In the genomic region with DNA sequence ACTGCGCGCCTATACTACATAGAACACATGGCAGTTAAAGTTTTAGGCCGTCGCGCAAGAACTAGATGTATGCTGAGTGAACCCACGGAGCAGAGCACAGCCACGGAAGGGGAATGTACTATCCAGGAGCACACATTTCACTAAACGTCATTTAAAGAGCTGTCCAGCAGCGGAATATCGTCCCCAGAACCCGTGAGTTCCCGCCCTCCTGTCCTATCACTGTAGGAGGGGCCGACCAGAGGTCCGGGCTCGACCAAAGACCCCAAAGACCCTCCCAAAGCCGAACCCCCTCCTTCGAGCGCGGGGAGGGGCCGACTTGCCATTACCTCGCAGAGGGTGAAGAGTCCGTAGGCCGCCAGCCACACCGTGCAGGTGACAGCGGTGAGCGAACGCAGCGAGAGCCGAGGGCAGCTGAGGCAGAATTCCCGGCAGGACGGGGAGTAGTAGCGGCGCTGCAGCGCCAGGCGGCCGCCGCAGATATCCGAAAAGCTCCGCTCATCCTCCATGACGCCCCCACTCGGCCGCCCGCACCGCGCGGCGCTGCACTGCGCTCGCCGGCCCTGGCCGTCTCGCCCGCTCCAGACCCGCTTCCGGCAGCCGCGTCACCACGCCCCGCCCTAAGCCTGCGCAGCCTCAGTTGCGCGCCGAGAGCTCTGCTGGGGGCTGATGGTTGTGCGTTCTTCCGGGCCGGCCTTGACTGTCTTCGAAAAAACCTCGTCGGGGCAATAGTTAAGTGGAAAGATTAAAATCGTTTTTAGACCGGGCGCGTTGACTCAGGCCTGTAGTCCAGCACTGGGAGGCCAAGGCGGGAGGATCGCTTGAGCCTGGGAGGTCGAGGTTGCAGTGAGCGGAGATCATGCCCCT, we compare ENCODE assay signal across 1 cellular context.
TF ChIP-seq lines count a peak whose summit lies in the region.

A gene with protein sequence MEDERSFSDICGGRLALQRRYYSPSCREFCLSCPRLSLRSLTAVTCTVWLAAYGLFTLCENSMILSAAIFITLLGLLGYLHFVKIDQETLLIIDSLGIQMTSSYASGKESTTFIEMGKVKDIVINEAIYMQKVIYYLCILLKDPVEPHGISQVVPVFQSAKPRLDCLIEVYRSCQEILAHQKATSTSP (minus strand): TSS at position 571 of the 864 bp plus-strand sequence. CDS start 65 bp downstream, at position 506.

TF ChIP-seq in HepG2, 621 proteins besides CTCF, POLR2A, EP300 and RAD21 (continues in another document):
- TF ChIP-seq, protein P1, sequence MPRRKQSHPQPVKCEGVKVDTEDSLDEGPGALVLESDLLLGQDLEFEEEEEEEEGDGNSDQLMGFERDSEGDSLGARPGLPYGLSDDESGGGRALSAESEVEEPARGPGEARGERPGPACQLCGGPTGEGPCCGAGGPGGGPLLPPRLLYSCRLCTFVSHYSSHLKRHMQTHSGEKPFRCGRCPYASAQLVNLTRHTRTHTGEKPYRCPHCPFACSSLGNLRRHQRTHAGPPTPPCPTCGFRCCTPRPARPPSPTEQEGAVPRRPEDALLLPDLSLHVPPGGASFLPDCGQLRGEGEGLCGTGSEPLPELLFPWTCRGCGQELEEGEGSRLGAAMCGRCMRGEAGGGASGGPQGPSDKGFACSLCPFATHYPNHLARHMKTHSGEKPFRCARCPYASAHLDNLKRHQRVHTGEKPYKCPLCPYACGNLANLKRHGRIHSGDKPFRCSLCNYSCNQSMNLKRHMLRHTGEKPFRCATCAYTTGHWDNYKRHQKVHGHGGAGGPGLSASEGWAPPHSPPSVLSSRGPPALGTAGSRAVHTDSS (CRISPR knock-in tag; conservative IDR thresholded peaks at IDR 0.05) = no peak
- TF ChIP-seq, protein P2, sequence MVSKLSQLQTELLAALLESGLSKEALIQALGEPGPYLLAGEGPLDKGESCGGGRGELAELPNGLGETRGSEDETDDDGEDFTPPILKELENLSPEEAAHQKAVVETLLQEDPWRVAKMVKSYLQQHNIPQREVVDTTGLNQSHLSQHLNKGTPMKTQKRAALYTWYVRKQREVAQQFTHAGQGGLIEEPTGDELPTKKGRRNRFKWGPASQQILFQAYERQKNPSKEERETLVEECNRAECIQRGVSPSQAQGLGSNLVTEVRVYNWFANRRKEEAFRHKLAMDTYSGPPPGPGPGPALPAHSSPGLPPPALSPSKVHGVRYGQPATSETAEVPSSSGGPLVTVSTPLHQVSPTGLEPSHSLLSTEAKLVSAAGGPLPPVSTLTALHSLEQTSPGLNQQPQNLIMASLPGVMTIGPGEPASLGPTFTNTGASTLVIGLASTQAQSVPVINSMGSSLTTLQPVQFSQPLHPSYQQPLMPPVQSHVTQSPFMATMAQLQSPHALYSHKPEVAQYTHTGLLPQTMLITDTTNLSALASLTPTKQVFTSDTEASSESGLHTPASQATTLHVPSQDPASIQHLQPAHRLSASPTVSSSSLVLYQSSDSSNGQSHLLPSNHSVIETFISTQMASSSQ (IDR thresholded peaks at IDR 0.05; ENCODE audit: low read depth) = no peak
- TF ChIP-seq, protein P2 (CRISPR knock-in tag; IDR thresholded peaks at IDR 0.05; ENCODE audit: borderline replicate concordance) = no peak
- no peak for TF ChIP-seq HNRNPH1 (optimal IDR thresholded peaks at IDR 0.05; ENCODE audit: low read depth, low read length)
- TF ChIP-seq ZNF660 (CRISPR knock-in tag; IDR thresholded peaks at IDR 0.05; ENCODE audit: borderline replicate concordance, low read depth) = no peak
- TF ChIP-seq ZNF12 (CRISPR knock-in tag; IDR thresholded peaks at IDR 0.05) = no peak
- peak; percentile 67 for TF ChIP-seq KDM5B (CRISPR knock-in tag; IDR thresholded peaks at IDR 0.05; ENCODE audit: borderline replicate concordance)
- no peak; the same call in 1 of the 2 replicates for TF ChIP-seq ARID5B (CRISPR knock-in tag; IDR thresholded peaks at IDR 0.05)
- TF ChIP-seq CHD4 (IDR thresholded peaks at IDR 0.05; ENCODE audit: borderline replicate concordance, low read length) = no peak
- no peak for TF ChIP-seq RAD51 (IDR thresholded peaks at IDR 0.05; ENCODE audit: borderline replicate concordance)
- TF ChIP-seq MIER3 (CRISPR knock-in tag; IDR thresholded peaks at IDR 0.05; ENCODE audit: borderline replicate concordance) = 0 out of 2 replicates have a peak, but pooled peaks have one; percentile 18
- TF ChIP-seq ZMYM2 (CRISPR knock-in tag; IDR thresholded peaks at IDR 0.05) = peak; percentile 93
- TF ChIP-seq KLF16 (CRISPR knock-in tag; IDR thresholded peaks at IDR 0.05) = peak in 1 of 2 experiments; percentile 84; a peak in 2 of 4 replicates
- TF ChIP-seq PCBP1 (IDR thresholded peaks at IDR 0.05; ENCODE audit: borderline replicate concordance, low read depth, low read length) = no peak
- TF ChIP-seq KLF12 (CRISPR knock-in tag; IDR thresholded peaks at IDR 0.05; ENCODE audit: borderline replicate concordance) = no peak
- TF ChIP-seq, protein P3, sequence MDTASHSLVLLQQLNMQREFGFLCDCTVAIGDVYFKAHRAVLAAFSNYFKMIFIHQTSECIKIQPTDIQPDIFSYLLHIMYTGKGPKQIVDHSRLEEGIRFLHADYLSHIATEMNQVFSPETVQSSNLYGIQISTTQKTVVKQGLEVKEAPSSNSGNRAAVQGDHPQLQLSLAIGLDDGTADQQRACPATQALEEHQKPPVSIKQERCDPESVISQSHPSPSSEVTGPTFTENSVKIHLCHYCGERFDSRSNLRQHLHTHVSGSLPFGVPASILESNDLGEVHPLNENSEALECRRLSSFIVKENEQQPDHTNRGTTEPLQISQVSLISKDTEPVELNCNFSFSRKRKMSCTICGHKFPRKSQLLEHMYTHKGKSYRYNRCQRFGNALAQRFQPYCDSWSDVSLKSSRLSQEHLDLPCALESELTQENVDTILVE (CRISPR knock-in tag; IDR thresholded peaks at IDR 0.05) = no peak
- TF ChIP-seq NPAS2 (CRISPR knock-in tag; IDR thresholded peaks at IDR 0.05; ENCODE audit: borderline replicate concordance) = no peak
- TF ChIP-seq ZNF746 (CRISPR knock-in tag; IDR thresholded peaks at IDR 0.05) = 0 out of 2 replicates have a peak, but pooled peaks have one; percentile 9
- TF ChIP-seq, protein P4, sequence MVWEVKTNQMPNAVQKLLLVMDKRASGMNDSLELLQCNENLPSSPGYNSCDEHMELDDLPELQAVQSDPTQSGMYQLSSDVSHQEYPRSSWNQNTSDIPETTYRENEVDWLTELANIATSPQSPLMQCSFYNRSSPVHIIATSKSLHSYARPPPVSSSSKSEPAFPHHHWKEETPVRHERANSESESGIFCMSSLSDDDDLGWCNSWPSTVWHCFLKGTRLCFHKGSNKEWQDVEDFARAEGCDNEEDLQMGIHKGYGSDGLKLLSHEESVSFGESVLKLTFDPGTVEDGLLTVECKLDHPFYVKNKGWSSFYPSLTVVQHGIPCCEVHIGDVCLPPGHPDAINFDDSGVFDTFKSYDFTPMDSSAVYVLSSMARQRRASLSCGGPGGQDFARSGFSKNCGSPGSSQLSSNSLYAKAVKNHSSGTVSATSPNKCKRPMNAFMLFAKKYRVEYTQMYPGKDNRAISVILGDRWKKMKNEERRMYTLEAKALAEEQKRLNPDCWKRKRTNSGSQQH (CRISPR knock-in tag; IDR thresholded peaks at IDR 0.05; ENCODE audit: low read depth) = no peak
- no peak for TF ChIP-seq ZNF276 (CRISPR knock-in tag; IDR thresholded peaks at IDR 0.05; ENCODE audit: low read depth)
- TF ChIP-seq SYNCRIP (IDR thresholded peaks at IDR 0.05; ENCODE audit: insufficient read depth, low read depth, low read length) = no peak
- TF ChIP-seq RERE (CRISPR knock-in tag; IDR thresholded peaks at IDR 0.05; ENCODE audit: low read depth) = no peak
- no peak for TF ChIP-seq ZNF75D (CRISPR knock-in tag; IDR thresholded peaks at IDR 0.05; ENCODE audit: borderline replicate concordance)
- peak; percentile 39; the same call in 1 of the 2 replicates for TF ChIP-seq DMAP1 (CRISPR knock-in tag; IDR thresholded peaks at IDR 0.05)
- TF ChIP-seq RXRB (CRISPR knock-in tag; IDR thresholded peaks at IDR 0.05; ENCODE audit: borderline replicate concordance) = 0 out of 2 replicates have a peak, but pooled peaks have one; percentile 33
- TF ChIP-seq, protein P5, sequence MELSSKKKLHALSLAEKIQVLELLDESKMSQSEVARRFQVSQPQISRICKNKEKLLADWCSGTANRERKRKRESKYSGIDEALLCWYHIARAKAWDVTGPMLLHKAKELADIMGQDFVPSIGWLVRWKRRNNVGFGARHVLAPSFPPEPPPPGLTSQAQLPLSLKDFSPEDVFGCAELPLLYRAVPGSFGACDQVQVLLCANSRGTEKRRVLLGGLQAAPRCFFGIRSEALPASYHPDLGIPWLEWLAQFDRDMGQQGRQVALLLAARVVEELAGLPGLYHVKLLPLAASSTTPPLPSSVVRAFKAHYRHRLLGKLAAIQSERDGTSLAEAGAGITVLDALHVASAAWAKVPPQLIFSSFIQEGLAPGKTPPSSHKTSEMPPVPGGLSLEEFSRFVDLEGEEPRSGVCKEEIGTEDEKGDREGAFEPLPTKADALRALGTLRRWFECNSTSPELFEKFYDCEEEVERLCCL (CRISPR knock-in tag; IDR thresholded peaks at IDR 0.05; ENCODE audit: borderline replicate concordance) = no peak
- no peak for TF ChIP-seq ZNF343 (CRISPR knock-in tag; IDR thresholded peaks at IDR 0.05)
